26 cellular contexts compared by ENCODE assay signal in the genomic region with DNA sequence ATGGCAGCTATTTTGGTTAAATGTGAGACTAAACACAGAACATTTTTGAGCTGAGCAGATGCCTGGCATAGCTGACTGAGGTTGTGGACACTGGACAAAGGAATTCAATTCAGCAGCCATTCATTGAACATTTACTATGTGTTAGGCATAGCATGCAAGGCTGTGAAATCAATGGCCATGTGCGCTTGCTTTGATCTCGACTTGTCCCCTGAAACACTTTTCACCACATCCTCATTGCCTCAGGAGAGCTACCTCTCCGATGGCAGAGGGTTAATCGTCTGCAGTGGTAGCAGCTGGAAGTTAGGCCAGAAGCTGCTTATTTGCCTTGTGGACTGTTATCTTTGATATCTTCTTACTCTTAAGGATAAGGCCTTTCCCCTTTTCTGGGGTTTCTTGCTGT.
DNase-seq lines count a peak whose midpoint lies in the region; ATAC-seq, FAIRE-seq and TF ChIP-seq lines count a peak whose summit lies in the region.
"Had no signal": no experiment of that assay in that cellular context is flagged by ENCODE, and none has a peak within 500 bp of the region (broad histone marks: within the 10 kb centered on the region; RNA-seq: fewer than 3 reads in every experiment).

No MANE protein-coding gene starts in this region.

- H3K4me1 ChIP-seq in BLaER1 treated with 17β-estradiol and CSF1 and Interleukin-3, amounts not matched to agents 10 nM and 100 nM = peaks cover 0 to 46% (median 21%) of the 10 kb centered on the region in 10 experiments; a peak in 12 of 20 replicates
- peaks cover 72% of the 10 kb centered on the region for H3K4me1 ChIP-seq in OCI-LY7 (ENCODE audit: insufficient read depth, low read length, poor library complexity, severe bottlenecking)
- H3K4me1 ChIP-seq: A549, Caco-2 had no signal

- peaks cover 0 to 8% (median 4%) of the 10 kb centered on the region in 11 experiments; a peak in 6 of 22 replicates for H3K9me3 ChIP-seq in BLaER1 treated with 17β-estradiol and CSF1 and Interleukin-3, amounts not matched to agents 10 nM and 100 nM (replicated peaks in 1 of 11)
- no peaks in the 10 kb centered on the region for H3K9me3 ChIP-seq in OCI-LY7 (ENCODE audit: low read length)
- H3K9me3 ChIP-seq: A549, Caco-2, HAP-1 had no signal

- FAIRE-seq in bronchial epithelial cell (lab: Jason Lieb, UNC) (peak; percentile 36), GM19239 (lab: Jason Lieb, UNC) (no peak)
- FAIRE-seq: A549, G401.6, HepG2 had no signal

- ATAC-seq in GM18867 (IDR thresholded peaks at IDR 0.05; ENCODE audit: unreplicated experiment) (no peak), omental fat pad (ENCODE audit: low FRiP score) (no peak)
- ATAC-seq: A549, HepG2, Panc1 had no signal

- H2AFZ ChIP-seq in OCI-LY7 (ENCODE audit: low read length) = no peak overlapping the region
- H2AFZ ChIP-seq: GM23248 had no signal

- peak; percentile 8 for DNase-seq in AG08395 (ENCODE audit: low spot score)
- DNase-seq in OCI-LY7 (ENCODE audit: low spot score) = no peak
- no peak for DNase-seq in bronchial epithelial cell (ENCODE audit: low read depth)
- no peak for DNase-seq in GM19239 (ENCODE audit: insufficient read length, low spot score)
- no peak for DNase-seq in GM10266 (ENCODE audit: extremely low spot score)
- DNase-seq in omental fat pad (ENCODE audit: low spot score) = no peak
- DNase-seq: Caco-2; CD4-positive, alpha-beta memory T cell; DMS 273 treated with DMSO at 0.1 percent for 48 hours; DMS79 treated with DMSO at 0.1 percent for 48 hours; GM23248; KG1; NCI-H1105; NCI-H146; NCI-H2029; NCI-H446; SIG-M5; T-helper 1 cell had no signal

- H3K27me3 ChIP-seq in BLaER1 treated with 17β-estradiol and CSF1 and Interleukin-3, amounts not matched to agents 10 nM and 100 nM = no peaks in the 10 kb centered on the region
- no peaks in the 10 kb centered on the region for H3K27me3 ChIP-seq in bronchial epithelial cell (ENCODE audit: control insufficient read depth, insufficient read depth, low read length)

- peaks cover 0 to 50% (median 24%) of the 10 kb centered on the region in 11 experiments; a peak in 18 of 22 replicates for H4K20me1 ChIP-seq in BLaER1 treated with 17β-estradiol and CSF1 and Interleukin-3, amounts not matched to agents 10 nM and 100 nM
- no peaks in the 10 kb centered on the region for H4K20me1 ChIP-seq in OCI-LY7 (ENCODE audit: insufficient read depth, low read length)

- no peak overlapping the region for H3K4me3 ChIP-seq in BLaER1 treated with 17β-estradiol and CSF1 and Interleukin-3, amounts not matched to agents 10 nM and 100 nM
- H3K4me3 ChIP-seq in OCI-LY7 (ENCODE audit: low read depth, low read length, poor library complexity, severe bottlenecking) = no peak overlapping the region
- no peak overlapping the region for H3K4me3 ChIP-seq in bronchial epithelial cell (ENCODE audit: low read depth, low read length)
- H3K4me3 ChIP-seq: A549, GM23248, HAP-1 had no signal

- peaks cover 66% of the 10 kb centered on the region; the same call in 1 of the 2 replicates for H3K79me2 ChIP-seq in OCI-LY7 (ENCODE audit: insufficient read depth, low read depth, low read length)

- POLR2A ChIA-PET in OCI-LY7 (lab: Charles Lee) = interaction anchor here (0.5 to 1.5 kb wide), 6 partner anchors 11 to 100 kb away, joined by 3 to 11 read pairs (median 3); no protein-coding TSS in a partner anchor

- TF ChIP-seq CTCF in OCI-LY7 (conservative IDR thresholded peaks at IDR 0.05; ENCODE audit: low read length) (no peak), bronchial epithelial cell (IDR thresholded peaks at IDR 0.05; ENCODE audit: insufficient read depth, low read length, severe bottlenecking) (no peak), GM10266 (IDR thresholded peaks at IDR 0.05; ENCODE audit: control insufficient read depth, insufficient read depth, low read depth, missing control alignments) (no peak), omental fat pad (IDR thresholded peaks at IDR 0.05) (no peak)

- no TSS peak for BruUV-seq in OCI-LY7 (replicated peaks; lab: Mats Ljungman, UMichigan)

- CTCF ChIA-PET in OCI-LY7 (lab: Charles Lee; ENCODE audit: unreplicated experiment) = interaction anchor here (1.1 kb wide), 1 partner anchor 158 kb away, joined by 3 read pairs; no protein-coding TSS in a partner anchor

- no peak overlapping the region for H3K27ac ChIP-seq in BLaER1 treated with 17β-estradiol and CSF1 and Interleukin-3, amounts not matched to agents 10 nM and 100 nM
- H3K27ac ChIP-seq in OCI-LY7 (ENCODE audit: low read depth, low read length, poor library complexity, severe bottlenecking) = no peak overlapping the region
- H3K27ac ChIP-seq: A549, GM23248, HL-60 had no signal

- H3K36me3 ChIP-seq in BLaER1 treated with 17β-estradiol and CSF1 and Interleukin-3, amounts not matched to agents 10 nM and 100 nM = peaks cover 9 to 24% (median 16%) of the 10 kb centered on the region in 11 experiments; a peak in 18 of 22 replicates
- H3K36me3 ChIP-seq in OCI-LY7 (ENCODE audit: insufficient read depth, low read length) = peaks cover 24% of the 10 kb centered on the region
- no peaks in the 10 kb centered on the region for H3K36me3 ChIP-seq in bronchial epithelial cell (ENCODE audit: control insufficient read depth, insufficient read depth, low read length)
- H3K36me3 ChIP-seq: HAP-1 had no signal

- H3K4me2 ChIP-seq in BLaER1 treated with 17β-estradiol and CSF1 and Interleukin-3, amounts not matched to agents 10 nM and 100 nM = peak overlapping the region in 7 of 11 experiments; percentile 1 to 42 (median 20); a peak in 10 of 22 replicates
- H3K4me2 ChIP-seq in OCI-LY7 (ENCODE audit: low read length) = 0 out of 2 replicates have a peak overlapping the region, but pooled peaks have one; percentile 4
- H3K4me2 ChIP-seq: A549 had no signal

- intact Hi-C loops in OCI-LY7 (cut with micrococcal nuclease; ENCODE audit: unreplicated experiment) = loop anchor here (5.0 kb wide), 1 partner anchor 801 kb away; no protein-coding TSS in a partner anchor

- no peak overlapping the region for H3K9ac ChIP-seq in BLaER1 treated with 17β-estradiol and CSF1 and Interleukin-3, amounts not matched to agents 10 nM and 100 nM
- H3K9ac ChIP-seq: GM23248 had no signal

- H3K9me2 ChIP-seq in OCI-LY7 (ENCODE audit: insufficient read depth, low read length) = no peaks in the 10 kb centered on the region
